In genomic region chr7:98215561-98216495, GRCh38 we compare ENCODE assay signal across 17 cellular contexts. TPM values are rescaled to one million over a fixed set of nuclear protein-coding genes. Genes with fewer than 3 reads are reported as not detected.
A peak's percentile ranks its signal among the peaks of the same experiment; 100 is the strongest.
DNase-seq lines count a peak whose midpoint lies in the region; ATAC-seq, FAIRE-seq and TF ChIP-seq lines count a peak whose summit lies in the region.
"Had no signal": no experiment of that assay in that cellular context is flagged by ENCODE, and none has a peak within 500 bp of the region (broad histone marks: within the 10 kb centered on the region; RNA-seq: fewer than 3 reads in every experiment).

No MANE protein-coding gene starts in this region.

- H3K56ac ChIP-seq in IMR-90 (ENCODE audit: extremely low read depth, insufficient read depth, low read length): no peak overlapping the region

- no peak overlapping the region for H3K4me2 ChIP-seq in IMR-90 (ENCODE audit: low read depth, low read length)
- no peak overlapping the region for H3K4me2 ChIP-seq in neural progenitor cell

- peak overlapping the region; percentile 24 for H2AK9ac ChIP-seq in IMR-90 (replicated peaks; ENCODE audit: low read depth, low read length, poor library complexity)

- no peak overlapping the region for H3K27ac ChIP-seq in IMR-90 (ENCODE audit: insufficient read depth, low read length)
- no peak overlapping the region for H3K27ac ChIP-seq in neural progenitor cell
- H3K27ac ChIP-seq: coronary artery, SK-N-MC had no signal

- H3K9ac ChIP-seq in IMR-90 (ENCODE audit: low read depth, low read length): no peak overlapping the region
- H3K9ac ChIP-seq in neural progenitor cell: no peak overlapping the region

- H3K4me3 Mint-ChIP-seq in WTC11: no peak overlapping the region
- no peak overlapping the region for H3K4me3 Mint-ChIP-seq in neural progenitor cell
- H3K4me3 Mint-ChIP-seq: activated CD8-positive, alpha-beta T cell treated with anti-CD3 and anti-CD28 coated beads for 36 hours had no signal

- CTCF ChIA-PET in IMR-90 (lab: Yijun Ruan, JAX) (no interaction called here), WTC11 (lab: Charles Lee) (no interaction called here)

- no peaks in the 10 kb centered on the region for H3K9me3 ChIP-seq in IMR-90 (ENCODE audit: control insufficient read depth, insufficient read depth, low read length)
- H3K9me3 ChIP-seq in neural progenitor cell (ENCODE audit: low read depth): no peaks in the 10 kb centered on the region

- peaks cover 22% of the 10 kb centered on the region for H3F3A ChIP-seq in neural progenitor cell (ENCODE audit: low read depth)

- TF ChIP-seq CTCF in IMR-90 (conservative IDR thresholded peaks at IDR 0.05; ENCODE audit: low read depth, low read length): no peak
- TF ChIP-seq CTCF in WTC11 (IDR thresholded peaks at IDR 0.05): no peak
- TF ChIP-seq CTCF in neural progenitor cell (IDR thresholded peaks at IDR 0.05): no peak
- no peak for TF ChIP-seq CTCF in D721Med (IDR thresholded peaks at IDR 0.05; ENCODE audit: insufficient read depth, missing control alignments)

- in situ Hi-C loops in IMR-90 (cut with MboI; ENCODE audit: low sequenced_read_pairs): no loop called here

- no peak overlapping the region for H2BK20ac ChIP-seq in IMR-90 (ENCODE audit: low read depth, low read length)

- H2AFZ ChIP-seq in IMR-90 (replicated peaks; ENCODE audit: low read length, poor library complexity): no peak overlapping the region
- H2AFZ ChIP-seq in neural progenitor cell (replicated peaks): no peak overlapping the region

- H2AK5ac ChIP-seq in IMR-90 (ENCODE audit: low read depth, low read length): no peak overlapping the region

- H3K14ac ChIP-seq in IMR-90 (replicated peaks; ENCODE audit: low read depth, low read length): no peak overlapping the region

- H3K36me3 Mint-ChIP-seq in WTC11: no peaks in the 10 kb centered on the region
- peaks cover 8% of the 10 kb centered on the region for H3K36me3 Mint-ChIP-seq in neural progenitor cell

- ATAC-seq in IMR-90 (ENCODE audit: low read depth): no peak
- no peak for ATAC-seq in WTC11
- no peak for ATAC-seq in GM19397 (IDR thresholded peaks at IDR 0.05; ENCODE audit: unreplicated experiment)
- ATAC-seq: activated CD8-positive, alpha-beta T cell treated with anti-CD3 and anti-CD28 coated beads for 36 hours had no signal

- H3K9me3 Mint-ChIP-seq in WTC11 (no peaks in the 10 kb centered on the region), neural progenitor cell (peaks cover 2% of the 10 kb centered on the region)
- H3K9me3 Mint-ChIP-seq: activated CD8-positive, alpha-beta T cell treated with anti-CD3 and anti-CD28 coated beads for 36 hours had no signal

- no peak overlapping the region for H2BK15ac ChIP-seq in IMR-90 (ENCODE audit: low read depth, low read length)

- peaks cover 14% of the 10 kb centered on the region for H3K36me3 ChIP-seq in IMR-90 (ENCODE audit: control insufficient read depth, insufficient read depth, low read length)
- H3K36me3 ChIP-seq in neural progenitor cell: no peaks in the 10 kb centered on the region

- H4K8ac ChIP-seq in IMR-90 (ENCODE audit: low read depth in 2 of 2, low read length in 2 of 2): no peak overlapping the region

- H3K9me1 ChIP-seq in IMR-90 (ENCODE audit: insufficient read depth, low read length): no peaks in the 10 kb centered on the region

- no peak overlapping the region for H3K18ac ChIP-seq in IMR-90 (ENCODE audit: low read depth, low read length)

- H3K4me1 Mint-ChIP-seq in WTC11 (peaks cover 9% of the 10 kb centered on the region), neural progenitor cell (peaks cover 9% of the 10 kb centered on the region)

- intact Hi-C loops in IMR-90 (cut with micrococcal nuclease): no loop called here

- 77% methylated on average over 9 of the region's 32 CpGs; no CpG with 5 or more reads in 1 of the 2 experiments for WGBS in IMR-90 (ENCODE audit: extremely low coverage in 2 of 2, insufficient read length in 1 of 2), 2 experiments

- H2BK5ac ChIP-seq in IMR-90 (ENCODE audit: low read depth, low read length, poor library complexity, severe bottlenecking): no peak overlapping the region

- no peaks in the 10 kb centered on the region for H3K27me3 Mint-ChIP-seq in WTC11 (ENCODE audit: low read depth)
- no peaks in the 10 kb centered on the region for H3K27me3 Mint-ChIP-seq in neural progenitor cell (ENCODE audit: insufficient read depth, low read depth)
- H3K27me3 Mint-ChIP-seq: activated CD8-positive, alpha-beta T cell treated with anti-CD3 and anti-CD28 coated beads for 36 hours had no signal

- POLR2A ChIA-PET in IMR-90 (lab: Charles Lee; ENCODE audit: unreplicated experiment) (no interaction called here), WTC11 (lab: Charles Lee) (no interaction called here)

- TSS peak; percentile 78 for BruUV-seq in IMR-90 (replicated peaks; lab: Mats Ljungman, UMichigan)

- H3K4me3 ChIP-seq in IMR-90 (ENCODE audit: insufficient read depth, low read depth, low read length): no peak overlapping the region
- no peak overlapping the region for H3K4me3 ChIP-seq in neural progenitor cell
- H3K4me3 ChIP-seq: coronary artery, SK-N-MC had no signal

- H3K79me2 ChIP-seq in neural progenitor cell (ENCODE audit: low read depth): no peaks in the 10 kb centered on the region

- no peak overlapping the region for H3K23ac ChIP-seq in IMR-90 (ENCODE audit: low read depth, low read length)

- no peaks in the 10 kb centered on the region for H3K27me3 ChIP-seq in IMR-90 (ENCODE audit: control insufficient read depth, insufficient read depth, low read length)
- no peaks in the 10 kb centered on the region for H3K27me3 ChIP-seq in neural progenitor cell

- no peak overlapping the region for H3K4ac ChIP-seq in IMR-90 (ENCODE audit: low read depth, low read length)

- no peak overlapping the region for H4K91ac ChIP-seq in IMR-90 (ENCODE audit: insufficient read depth, low read depth, low read length)

- H2BK120ac ChIP-seq in IMR-90 (ENCODE audit: low read depth, low read length): no peak overlapping the region

- dilution Hi-C loops in IMR-90 (cut with HindIII; ENCODE audit: low sequenced_read_pairs, unreplicated experiment): no loop called here

- DNase-seq in NCI-H1092 treated with DMSO at 0.1 percent for 48 hours (lab: John Stamatoyannopoulos, UW) (peak; percentile 6), NCI-H1092 (lab: John Stamatoyannopoulos, UW) (no peak), IMR-90 (no peak), WTC11 (ENCODE audit: low spot score) (no peak), neural progenitor cell (ENCODE audit: low spot score) (no peak), D721Med (ENCODE audit: insufficient read length, low spot score) (no peak)
- no peak for DNase-seq in activated CD4-positive, alpha-beta T cell treated with anti-CD3 and anti-CD28 coated beads for 48 hours
- DNase-seq: activated CD8-positive, alpha-beta T cell treated with anti-CD3 and anti-CD28 coated beads for 36 hours; activated effector memory CD4-positive, alpha-beta T cell treated with Interleukin-2 at 50 U/mL for 16 hours had no signal

- no peaks in the 10 kb centered on the region for H3K79me1 ChIP-seq in IMR-90 (ENCODE audit: low read depth in 1 of 2, low read length in 2 of 2)

- no peak for FAIRE-seq in D721Med (lab: Jason Lieb, UNC)
- FAIRE-seq: astrocyte, G401.6, islet of Langerhans had no signal

- H4K20me1 ChIP-seq in IMR-90 (ENCODE audit: insufficient read depth, low read length) (no peaks in the 10 kb centered on the region), neural progenitor cell (ENCODE audit: low read depth) (no peaks in the 10 kb centered on the region)

- TF ChIP-seq RAD21 in IMR-90 (IDR thresholded peaks at IDR 0.05; ENCODE audit: low read length): no peak

- TF ChIP-seq POLR2A in IMR-90 (IDR thresholded peaks at IDR 0.05; ENCODE audit: low read depth, low read length): no peak

- no peak overlapping the region for H4K5ac ChIP-seq in IMR-90 (ENCODE audit: low read depth, low read length)

- peak overlapping the region; percentile 68; the same call in 1 of the 2 replicates for H3K27ac Mint-ChIP-seq in WTC11
- H3K27ac Mint-ChIP-seq in neural progenitor cell: peak overlapping the region; percentile 89
- H3K27ac Mint-ChIP-seq: activated CD8-positive, alpha-beta T cell treated with anti-CD3 and anti-CD28 coated beads for 36 hours had no signal

- H3K4me1 ChIP-seq in IMR-90 (ENCODE audit: control insufficient read depth, insufficient read depth, low read length): peaks cover 3% of the 10 kb centered on the region
- H3K4me1 ChIP-seq in neural progenitor cell: peaks cover 18% of the 10 kb centered on the region

TF ChIP-seq in IMR-90, 13 proteins besides CTCF, POLR2A, EP300 and RAD21:
- no peak for TF ChIP-seq MAFK (IDR thresholded peaks at IDR 0.05; ENCODE audit: low read depth, low read length)
- no peak for TF ChIP-seq SMC3 (IDR thresholded peaks at IDR 0.05; ENCODE audit: low read depth, low read length)
- no peak for TF ChIP-seq RCOR1 (IDR thresholded peaks at IDR 0.05; ENCODE audit: insufficient replicate concordance, low read length)
- no peak for TF ChIP-seq MXI1 (IDR thresholded peaks at IDR 0.05; ENCODE audit: borderline replicate concordance, low read depth, low read length)
- no peak for TF ChIP-seq CEBPB (IDR thresholded peaks at IDR 0.05; ENCODE audit: low read depth, low read length)
- no peak for TF ChIP-seq RFX5 (IDR thresholded peaks at IDR 0.05; ENCODE audit: low read depth, low read length)

RNA-seq across cellular contexts. Expression of gene BHLHA15, which starts 4.6 kb away (rescaled TPM):
- total RNA-seq in IMR-90 (2012; rRNA removed) (not detected in 2 replicates), WTC11 (2021) (2.7 to 3.3 TPM (median 2.8 TPM) in 3 replicates), neural progenitor cell (ENCODE audit: low replicate concordance) (0.69 and 4.8 TPM in 2 replicates)
- not detected in 2 replicates for polyA plus RNA-seq in IMR-90 (2012; rRNA removed)
- polyA plus RNA-seq in IMR-90 (2012; cell fraction: cytosol; rRNA removed): 0.11 and 0.22 TPM in 2 replicates
- polyA plus RNA-seq in IMR-90 (2012; cell fraction: nucleus; rRNA removed; ENCODE audit: low replicate concordance): 0.27 TPM in 1 of 2 replicates, not detected in the other
- total RNA-seq: A172, LHCN-M2 had no signal

RNA-seq across cellular contexts. Expression of gene TECPR1, which starts 36.2 kb away (rescaled TPM):
- total RNA-seq in IMR-90 (2012; rRNA removed) (6.9 and 14.7 TPM in 2 replicates), WTC11 (2021) (17.6 to 21.5 TPM (median 18.4 TPM) in 3 replicates), neural progenitor cell (ENCODE audit: low replicate concordance) (10.8 and 27.8 TPM in 2 replicates)
- polyA plus RNA-seq in IMR-90 (2012; rRNA removed): 10.6 and 11.5 TPM in 2 replicates
- 6.5 and 9.9 TPM in 2 replicates for polyA plus RNA-seq in IMR-90 (2012; cell fraction: cytosol; rRNA removed)
- 18.6 and 48.0 TPM in 2 replicates for polyA plus RNA-seq in IMR-90 (2012; cell fraction: nucleus; rRNA removed; ENCODE audit: low replicate concordance)
